17 cellular contexts compared by ENCODE assay signal in genomic region chr20:9409981-9410380, GRCh38.
DNase-seq lines count a peak whose midpoint lies in the region; ATAC-seq and TF ChIP-seq lines count a peak whose summit lies in the region.
"Had no signal": no experiment of that assay in that cellular context is flagged by ENCODE, and none has a peak within 500 bp of the region (broad histone marks: within the 10 kb centered on the region; RNA-seq: fewer than 3 reads in every experiment).

No MANE protein-coding gene starts in this region.

- ATAC-seq in HG02981 (IDR thresholded peaks at IDR 0.05; ENCODE audit: unreplicated experiment) (no peak), HG02840 (IDR thresholded peaks at IDR 0.05; ENCODE audit: low FRiP score, unreplicated experiment) (no peak)
- ATAC-seq: activated T-cell treated with anti-CD3 and anti-CD28 coated beads, Interleukin-2, amount 50 U/mL, for 72 hours; left lobe of liver had no signal

- no peak overlapping the region; the same call in 1 of the 2 replicates for H3K27ac ChIP-seq in SJSA1
- H3K27ac ChIP-seq: neural progenitor cell, skin epidermis, thoracic aorta had no signal

- TF ChIP-seq CTCF in fibroblast of pulmonary artery (IDR thresholded peaks at IDR 0.05; ENCODE audit: low read length, missing control alignments): no peak

- H3K4me1 ChIP-seq in SJSA1 (replicated peaks): peaks cover 23% of the 10 kb centered on the region
- H3K4me1 ChIP-seq in skeletal muscle satellite cell (ENCODE audit: control insufficient read depth, insufficient read depth, low read length): peaks cover 25% of the 10 kb centered on the region
- H3K4me1 ChIP-seq: neural progenitor cell had no signal

- peak overlapping the region; percentile 45 for H3K9ac ChIP-seq in skeletal muscle satellite cell (ENCODE audit: low read depth, low read length)
- H3K9ac ChIP-seq: neural progenitor cell had no signal

- H3K4me3 ChIP-seq in SJSA1: no peak overlapping the region
- no peak overlapping the region for H3K4me3 ChIP-seq in fibroblast of pulmonary artery (replicated peaks; ENCODE audit: low read depth, low read length)
- no peak overlapping the region for H3K4me3 ChIP-seq in skeletal muscle satellite cell (ENCODE audit: low read length)
- H3K4me3 ChIP-seq: neural progenitor cell, skin epidermis, thoracic aorta had no signal

- no peaks in the 10 kb centered on the region for H3K27me3 ChIP-seq in SJSA1 (replicated peaks)
- no peaks in the 10 kb centered on the region for H3K27me3 ChIP-seq in skeletal muscle satellite cell (ENCODE audit: control insufficient read depth, insufficient read depth, low read length)
- H3K27me3 ChIP-seq: neural progenitor cell had no signal

- H3K9me3 ChIP-seq in SJSA1 (replicated peaks) (no peaks in the 10 kb centered on the region), skeletal muscle satellite cell (replicated peaks; ENCODE audit: low read length) (no peaks in the 10 kb centered on the region)
- H3K9me3 ChIP-seq: thoracic aorta had no signal

- DNase-seq in GM04503 (ENCODE audit: low read depth): peak; percentile 53
- peak; percentile 49 to 69 for DNase-seq in SJSA1 (ENCODE audit: low read depth in 1 of 2, low spot score in 2 of 2)
- DNase-seq in fibroblast of pulmonary artery (ENCODE audit: low read depth): peak; percentile 48
- no peak for DNase-seq in DMS79 (lab: John Stamatoyannopoulos, UW)
- no peak for DNase-seq in cardiac septum (ENCODE audit: low spot score)
- DNase-seq: activated CD4-positive, alpha-beta T cell treated with anti-CD3 and anti-CD28 coated beads for 4 hours; activated T-cell treated with anti-CD3 and anti-CD28 coated beads, Interleukin-2, amount 50 U/mL, for 72 hours; amygdala; Kasumi-1; NCI-H2107 had no signal

- H3K36me3 ChIP-seq in SJSA1 (no peaks in the 10 kb centered on the region), skeletal muscle satellite cell (ENCODE audit: insufficient read depth, low read length) (peaks cover 12% of the 10 kb centered on the region)
- H3K36me3 ChIP-seq: neural progenitor cell, thoracic aorta had no signal

- intact Hi-C loops in cardiac septum (cut with DNase I): loop anchor here (2.0 kb wide), 1 partner anchor 201 kb away; no protein-coding TSS in a partner anchor

- H3K4me2 ChIP-seq in skeletal muscle satellite cell (ENCODE audit: low read length): peak overlapping the region; percentile 30
- H3K4me2 ChIP-seq: neural progenitor cell had no signal

Comparison
In these comparisons a context has a peak if more than half of its experiments do, and no peak if none do; other contexts are left out.
1. DNase-seq: peak in GM04503 (single experiment), SJSA1 (2 of 2) and fibroblast of pulmonary artery (single experiment); none in DMS79 (single experiment) and cardiac septum (single experiment).